In genomic region chr1:154937051-154937987, GRCh38 we compare ENCODE assay signal across 8 cellular contexts. TPM values are rescaled to one million over a fixed set of nuclear protein-coding genes. Genes with fewer than 3 reads are reported as not detected.
DNase-seq lines count a peak whose midpoint lies in the region; ATAC-seq and TF ChIP-seq lines count a peak whose summit lies in the region.

No MANE protein-coding gene starts in this region.

- H3K27ac Mint-ChIP-seq in progenitor cell of endocrine pancreas = peak overlapping the region; percentile 100

- DNase-seq in NCI-H1105 treated with DMSO at 0.1 percent for 48 hours (lab: John Stamatoyannopoulos, UW) (peak; percentile 91), SKM-1 treated with dmso at 0.1 percent for 144 hours (lab: John Stamatoyannopoulos, UW; ENCODE audit: unreplicated experiment) (peak; percentile 94), left cardiac atrium (peak; percentile 93), progenitor cell of endocrine pancreas (ENCODE audit: low spot score, unreplicated experiment) (peak; percentile 69)

- no peaks in the 10 kb centered on the region for H3K4me1 ChIP-seq in urinary bladder (ENCODE audit: insufficient read depth)

- peaks cover 10% of the 10 kb centered on the region for H3K4me1 Mint-ChIP-seq in progenitor cell of endocrine pancreas (ENCODE audit: low read depth)

- WGBS in adipose tissue, 3 donors = 1% methylated on average over 38 of the region's 38 CpGs
- under 1% methylated on average over 38 of the region's 38 CpGs for WGBS in urinary bladder

- no peaks in the 10 kb centered on the region for H3K36me3 Mint-ChIP-seq in progenitor cell of endocrine pancreas (ENCODE audit: insufficient read depth)

- H3K4me3 ChIP-seq in GM12875 (ENCODE audit: low read depth, low read length) (peak overlapping the region; percentile 66), urinary bladder (ENCODE audit: low read depth, low read length) (peak overlapping the region; percentile 51)

- no peaks in the 10 kb centered on the region for H3K27me3 Mint-ChIP-seq in progenitor cell of endocrine pancreas

- H3K36me3 ChIP-seq in urinary bladder (ENCODE audit: insufficient read depth) = no peaks in the 10 kb centered on the region

- TF ChIP-seq CTCF in GM12875 (IDR thresholded peaks at IDR 0.05; ENCODE audit: borderline replicate concordance, insufficient read depth, low read depth, low read length) (peak; percentile 13; the same call in 1 of the 2 replicates), progenitor cell of endocrine pancreas (IDR thresholded peaks at IDR 0.05; ENCODE audit: unreplicated experiment) (no peak)

- intact Hi-C loops in left cardiac atrium (cut with DNase I) = loop anchor here in 1 of 2 donors (2.0 kb wide), 1 partner anchor 25 kb away; no protein-coding TSS in a partner anchor

- ATAC-seq in HG02678 (IDR thresholded peaks at IDR 0.05; ENCODE audit: unreplicated experiment) (peak; percentile 56), left cardiac atrium (peak; percentile 86 to 90)

- peak overlapping the region; percentile 95 for H3K4me3 Mint-ChIP-seq in progenitor cell of endocrine pancreas (ENCODE audit: low read depth)

- H3K9me3 Mint-ChIP-seq in progenitor cell of endocrine pancreas (ENCODE audit: low read depth) = no peaks in the 10 kb centered on the region

- H3K27ac ChIP-seq in adipose tissue (ENCODE audit: low read depth, low read length) (peak overlapping the region; percentile 84), urinary bladder (ENCODE audit: low read depth) (peak overlapping the region; percentile 98)

RNA-seq across cellular contexts. Expression of gene PMVK, which starts 0.8 kb away (rescaled TPM):
- 10 to 100 TPM; 30.1 to 49.0 (median 37.7) TPM for polyA plus RNA-seq in adipose tissue
- 10 to 100 TPM; 55.9 to 63.7 TPM for total RNA-seq in left cardiac atrium
- total RNA-seq in progenitor cell of endocrine pancreas = 26.3 and 26.9 TPM in 2 replicates
- 6.8 TPM for total RNA-seq in urinary bladder
- 47.1 TPM for polyA plus RNA-seq in urinary bladder

RNA-seq across cellular contexts. Expression of gene PBXIP1, which starts 18.6 kb away (rescaled TPM):
- polyA plus RNA-seq in adipose tissue (10 to 100 TPM; 35.1 to 53.5 (median 38.6) TPM), urinary bladder (206 TPM)
- total RNA-seq in left cardiac atrium (10 to 100 TPM; 58.8 to 69.7 TPM), progenitor cell of endocrine pancreas (69.1 and 69.5 TPM in 2 replicates), urinary bladder (74.0 TPM)

RNA-seq across cellular contexts. Expression of gene PYGO2, which starts 24.3 kb away (rescaled TPM):
- polyA plus RNA-seq in adipose tissue (10 to 100 TPM in 2 of 3 donors, 1 to 10 TPM in 1; 9.1 to 13.9 (median 13.4) TPM), urinary bladder (29.2 TPM)
- total RNA-seq in left cardiac atrium (10 to 100 TPM; 15.3 to 15.8 TPM), progenitor cell of endocrine pancreas (49.1 and 52.7 TPM in 2 replicates), urinary bladder (10.8 TPM)

RNA-seq across cellular contexts. Expression of gene SHC1, which starts 33.2 kb away (rescaled TPM):
- polyA plus RNA-seq in adipose tissue (100 to 1,000 TPM in 2 of 3 donors, 10 to 100 TPM in 1; 49.1 to 197 (median 110) TPM), urinary bladder (110 TPM)
- total RNA-seq in left cardiac atrium (100 to 1,000 TPM in 1 of 2 donors, 10 to 100 TPM in 1; 88.7 to 102 TPM), progenitor cell of endocrine pancreas (43.3 and 54.7 TPM in 2 replicates), urinary bladder (61.2 TPM)

RNA-seq across cellular contexts. Expression of gene CKS1B, which starts 37.2 kb away (rescaled TPM):
- polyA plus RNA-seq in adipose tissue (10 to 100 TPM; 23.6 to 88.9 (median 76.3) TPM), urinary bladder (54.9 TPM)
- total RNA-seq in left cardiac atrium (10 to 100 TPM; 26.9 to 33.8 TPM), progenitor cell of endocrine pancreas (78.7 and 85.8 TPM in 2 replicates), urinary bladder (38.4 TPM)

Comparison
In these comparisons a context has a peak if more than half of its experiments do, and no peak if none do; other contexts are left out.
1. Peak in every context shown above with its lines: DNase-seq, ATAC-seq, H3K4me3 ChIP-seq and H3K27ac ChIP-seq.